In the genomic region with DNA sequence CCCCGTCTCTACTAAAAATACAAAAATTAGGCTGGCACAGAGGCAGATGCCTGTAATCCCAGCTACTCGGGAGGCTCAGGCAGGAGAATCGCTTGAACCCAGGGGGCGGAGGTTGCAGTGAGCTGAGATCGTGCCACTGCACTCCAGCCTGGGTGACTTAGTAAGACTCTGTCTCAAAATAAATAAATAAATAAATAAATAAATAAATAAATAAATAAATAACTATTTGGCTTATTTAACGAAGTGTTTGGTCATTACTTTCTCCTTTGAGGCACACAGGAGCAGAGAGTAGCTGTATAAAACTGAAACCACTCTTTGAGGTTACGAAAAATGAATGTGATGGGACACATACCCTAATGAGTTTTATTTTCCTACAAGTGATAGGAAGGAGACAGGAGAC, we compare ENCODE assay signal across 9 cellular contexts. TPM values are rescaled to one million over a fixed set of nuclear protein-coding genes. Genes with fewer than 3 reads are reported as not detected.
"Had no signal": no experiment of that assay in that cellular context is flagged by ENCODE, and none has a peak within 500 bp of the region (broad histone marks: within the 10 kb centered on the region; RNA-seq: fewer than 3 reads in every experiment).

No MANE protein-coding gene starts in this region.

RNA-seq across cellular contexts. Expression of gene FRZB, which starts 26.6 kb away (rescaled TPM):
- total RNA-seq: activated naive CD4-positive, alpha-beta T cell treated with anti-CD3 and anti-CD28 coated beads for 36 hours; activated naive CD4-positive, alpha-beta T cell treated with anti-CD3 and anti-CD28 coated beads, Interleukin-2, amount 50 U/mL, for 72 hours; activated naive CD8-positive, alpha-beta T cell treated with anti-CD3 and anti-CD28 coated beads for 36 hours; activated naive CD8-positive, alpha-beta T cell treated with anti-CD3 and anti-CD28 coated beads, Interleukin-2, amount 10 ng/mL, durations not matched to agents 7 days and 5 days; activated T-cell treated with anti-CD3 and anti-CD28 coated beads, Interleukin-2, amount 50 U/mL, for 4 hours; activated T-cell treated with anti-CD3 and anti-CD28 coated beads, Interleukin-2, amount 50 U/mL, for 72 hours; activated T-helper 1 cell treated with anti-CD3 and anti-CD28 coated beads, Interleukin-12 subunit alpha, Interleukin-12 subunit beta, Interleukin-2, Interleukin-4 antibody, amounts not matched to agents 30 ng/mL and 10 ng/mL and 1 ng/mL, durations not matched to agents 14 hours and 24 hours and 36 hours; activated T-helper 17 cell treated with anti-CD3 and anti-CD28 coated beads, Interleukin-2, amount 50 U/mL, for 72 hours; activated T-helper 2 cell treated with anti-CD3 and anti-CD28 coated beads, Interferon-gamma antibody, Interleukin-2, Interleukin-4, amounts not matched to agents 10 μg/mL and 5 μg/mL and 100 μg/mL, durations not matched to agents 14 hours and 24 hours and 36 hours had no signal
